Comparison of ENCODE assay signal across 1 cellular context in the genomic region with DNA sequence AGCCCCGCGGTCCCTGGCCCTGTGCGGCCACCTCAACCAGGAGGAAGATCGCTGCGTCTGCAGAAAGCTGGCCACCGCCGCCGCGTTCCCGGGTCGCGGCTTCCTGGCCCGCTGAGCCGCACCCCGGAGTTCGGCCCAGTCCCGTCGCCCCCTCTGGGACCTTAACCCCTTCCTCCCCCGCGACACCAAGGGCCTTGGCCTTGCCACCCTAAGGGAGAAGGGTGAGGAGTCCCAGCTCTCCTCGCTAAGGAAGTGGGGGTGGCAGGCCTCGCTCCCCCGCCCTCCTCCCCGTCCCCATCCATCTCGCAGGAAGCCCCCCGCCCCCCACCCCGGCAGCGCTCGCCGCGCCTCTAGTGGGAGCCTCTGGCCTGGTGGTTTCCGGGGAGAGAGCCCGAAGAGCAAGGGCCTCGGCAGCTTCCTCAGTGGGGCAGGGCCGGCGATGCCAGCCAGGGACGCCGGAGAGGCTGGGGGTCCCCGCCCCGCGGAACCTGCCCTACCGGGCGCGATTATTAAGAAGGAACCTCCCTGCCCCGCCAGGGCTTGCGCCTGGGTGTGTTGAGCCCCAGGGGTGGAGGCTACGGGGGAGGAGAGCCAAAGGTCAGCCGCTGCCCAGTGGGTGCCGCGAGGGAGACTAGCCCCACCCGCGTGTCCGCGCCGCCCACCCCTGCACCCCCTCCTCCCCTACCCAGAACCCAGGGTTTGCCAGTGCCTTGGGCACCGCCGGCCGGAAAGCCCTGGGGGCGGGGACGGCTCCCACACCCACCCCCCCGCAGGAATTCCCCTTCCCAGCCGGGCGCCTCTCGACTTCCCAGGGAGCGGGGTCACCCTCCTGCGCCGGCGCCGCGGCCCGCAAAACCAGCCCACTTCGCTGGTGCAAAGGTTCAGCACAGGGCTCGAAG.
A peak's percentile ranks its signal among the peaks of the same experiment; 100 is the strongest.
TF ChIP-seq lines count a peak whose summit lies in the region.

No MANE protein-coding gene starts in this region.

TF ChIP-seq in K562, 482 proteins besides CTCF, POLR2A, EP300 and RAD21 (continued from another document and continues in another):
- TF ChIP-seq, protein P1, sequence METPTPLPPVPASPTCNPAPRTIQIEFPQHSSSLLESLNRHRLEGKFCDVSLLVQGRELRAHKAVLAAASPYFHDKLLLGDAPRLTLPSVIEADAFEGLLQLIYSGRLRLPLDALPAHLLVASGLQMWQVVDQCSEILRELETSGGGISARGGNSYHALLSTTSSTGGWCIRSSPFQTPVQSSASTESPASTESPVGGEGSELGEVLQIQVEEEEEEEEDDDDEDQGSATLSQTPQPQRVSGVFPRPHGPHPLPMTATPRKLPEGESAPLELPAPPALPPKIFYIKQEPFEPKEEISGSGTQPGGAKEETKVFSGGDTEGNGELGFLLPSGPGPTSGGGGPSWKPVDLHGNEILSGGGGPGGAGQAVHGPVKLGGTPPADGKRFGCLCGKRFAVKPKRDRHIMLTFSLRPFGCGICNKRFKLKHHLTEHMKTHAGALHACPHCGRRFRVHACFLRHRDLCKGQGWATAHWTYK (CRISPR knock-in tag; IDR thresholded peaks at IDR 0.05): no peak
- no peak for TF ChIP-seq ZNF41 (CRISPR knock-in tag; conservative IDR thresholded peaks at IDR 0.05)
- TF ChIP-seq, protein P2, sequence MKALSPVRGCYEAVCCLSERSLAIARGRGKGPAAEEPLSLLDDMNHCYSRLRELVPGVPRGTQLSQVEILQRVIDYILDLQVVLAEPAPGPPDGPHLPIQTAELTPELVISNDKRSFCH (CRISPR knock-in tag; IDR thresholded peaks at IDR 0.05): no peak
- TF ChIP-seq, protein P2 (tag; IDR thresholded peaks at IDR 0.05): no peak
- TF ChIP-seq HMG20B (CRISPR knock-in tag; IDR thresholded peaks at IDR 0.05): no peak
- TF ChIP-seq TRIM25 (IDR thresholded peaks at IDR 0.05; ENCODE audit: borderline replicate concordance): no peak
- TF ChIP-seq ZNF436 (CRISPR knock-in tag; IDR thresholded peaks at IDR 0.05): no peak
- no peak for TF ChIP-seq ETS1 (conservative IDR thresholded peaks at IDR 0.05; ENCODE audit: control insufficient read depth, low read depth, low read length)
- TF ChIP-seq CCAR2 (IDR thresholded peaks at IDR 0.05; ENCODE audit: low read depth, low read length): no peak
- TF ChIP-seq, protein P3, sequence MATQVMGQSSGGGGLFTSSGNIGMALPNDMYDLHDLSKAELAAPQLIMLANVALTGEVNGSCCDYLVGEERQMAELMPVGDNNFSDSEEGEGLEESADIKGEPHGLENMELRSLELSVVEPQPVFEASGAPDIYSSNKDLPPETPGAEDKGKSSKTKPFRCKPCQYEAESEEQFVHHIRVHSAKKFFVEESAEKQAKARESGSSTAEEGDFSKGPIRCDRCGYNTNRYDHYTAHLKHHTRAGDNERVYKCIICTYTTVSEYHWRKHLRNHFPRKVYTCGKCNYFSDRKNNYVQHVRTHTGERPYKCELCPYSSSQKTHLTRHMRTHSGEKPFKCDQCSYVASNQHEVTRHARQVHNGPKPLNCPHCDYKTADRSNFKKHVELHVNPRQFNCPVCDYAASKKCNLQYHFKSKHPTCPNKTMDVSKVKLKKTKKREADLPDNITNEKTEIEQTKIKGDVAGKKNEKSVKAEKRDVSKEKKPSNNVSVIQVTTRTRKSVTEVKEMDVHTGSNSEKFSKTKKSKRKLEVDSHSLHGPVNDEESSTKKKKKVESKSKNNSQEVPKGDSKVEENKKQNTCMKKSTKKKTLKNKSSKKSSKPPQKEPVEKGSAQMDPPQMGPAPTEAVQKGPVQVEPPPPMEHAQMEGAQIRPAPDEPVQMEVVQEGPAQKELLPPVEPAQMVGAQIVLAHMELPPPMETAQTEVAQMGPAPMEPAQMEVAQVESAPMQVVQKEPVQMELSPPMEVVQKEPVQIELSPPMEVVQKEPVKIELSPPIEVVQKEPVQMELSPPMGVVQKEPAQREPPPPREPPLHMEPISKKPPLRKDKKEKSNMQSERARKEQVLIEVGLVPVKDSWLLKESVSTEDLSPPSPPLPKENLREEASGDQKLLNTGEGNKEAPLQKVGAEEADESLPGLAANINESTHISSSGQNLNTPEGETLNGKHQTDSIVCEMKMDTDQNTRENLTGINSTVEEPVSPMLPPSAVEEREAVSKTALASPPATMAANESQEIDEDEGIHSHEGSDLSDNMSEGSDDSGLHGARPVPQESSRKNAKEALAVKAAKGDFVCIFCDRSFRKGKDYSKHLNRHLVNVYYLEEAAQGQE (CRISPR knock-in tag; IDR thresholded peaks at IDR 0.05; ENCODE audit: low read depth): no peak
- TF ChIP-seq PML (IDR thresholded peaks at IDR 0.05; ENCODE audit: low read length): no peak
- TF ChIP-seq MTA3 (IDR thresholded peaks at IDR 0.05; ENCODE audit: borderline replicate concordance): peak; percentile 55; the same call in 1 of the 2 replicates
- TF ChIP-seq PTBP1 (IDR thresholded peaks at IDR 0.05; ENCODE audit: low read depth, low read length): no peak
- TF ChIP-seq, protein P4, sequence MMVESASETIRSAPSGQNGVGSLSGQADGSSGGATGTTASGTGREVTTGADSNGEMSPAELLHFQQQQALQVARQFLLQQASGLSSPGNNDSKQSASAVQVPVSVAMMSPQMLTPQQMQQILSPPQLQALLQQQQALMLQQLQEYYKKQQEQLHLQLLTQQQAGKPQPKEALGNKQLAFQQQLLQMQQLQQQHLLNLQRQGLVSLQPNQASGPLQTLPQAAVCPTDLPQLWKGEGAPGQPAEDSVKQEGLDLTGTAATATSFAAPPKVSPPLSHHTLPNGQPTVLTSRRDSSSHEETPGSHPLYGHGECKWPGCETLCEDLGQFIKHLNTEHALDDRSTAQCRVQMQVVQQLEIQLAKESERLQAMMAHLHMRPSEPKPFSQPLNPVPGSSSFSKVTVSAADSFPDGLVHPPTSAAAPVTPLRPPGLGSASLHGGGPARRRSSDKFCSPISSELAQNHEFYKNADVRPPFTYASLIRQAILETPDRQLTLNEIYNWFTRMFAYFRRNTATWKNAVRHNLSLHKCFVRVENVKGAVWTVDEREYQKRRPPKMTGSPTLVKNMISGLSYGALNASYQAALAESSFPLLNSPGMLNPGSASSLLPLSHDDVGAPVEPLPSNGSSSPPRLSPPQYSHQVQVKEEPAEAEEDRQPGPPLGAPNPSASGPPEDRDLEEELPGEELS (CRISPR knock-in tag; IDR thresholded peaks at IDR 0.05; ENCODE audit: borderline replicate concordance): no peak
- peak; percentile 64 for TF ChIP-seq GABPA (tag; conservative IDR thresholded peaks at IDR 0.05; ENCODE audit: low read depth)
- TF ChIP-seq, protein P5, sequence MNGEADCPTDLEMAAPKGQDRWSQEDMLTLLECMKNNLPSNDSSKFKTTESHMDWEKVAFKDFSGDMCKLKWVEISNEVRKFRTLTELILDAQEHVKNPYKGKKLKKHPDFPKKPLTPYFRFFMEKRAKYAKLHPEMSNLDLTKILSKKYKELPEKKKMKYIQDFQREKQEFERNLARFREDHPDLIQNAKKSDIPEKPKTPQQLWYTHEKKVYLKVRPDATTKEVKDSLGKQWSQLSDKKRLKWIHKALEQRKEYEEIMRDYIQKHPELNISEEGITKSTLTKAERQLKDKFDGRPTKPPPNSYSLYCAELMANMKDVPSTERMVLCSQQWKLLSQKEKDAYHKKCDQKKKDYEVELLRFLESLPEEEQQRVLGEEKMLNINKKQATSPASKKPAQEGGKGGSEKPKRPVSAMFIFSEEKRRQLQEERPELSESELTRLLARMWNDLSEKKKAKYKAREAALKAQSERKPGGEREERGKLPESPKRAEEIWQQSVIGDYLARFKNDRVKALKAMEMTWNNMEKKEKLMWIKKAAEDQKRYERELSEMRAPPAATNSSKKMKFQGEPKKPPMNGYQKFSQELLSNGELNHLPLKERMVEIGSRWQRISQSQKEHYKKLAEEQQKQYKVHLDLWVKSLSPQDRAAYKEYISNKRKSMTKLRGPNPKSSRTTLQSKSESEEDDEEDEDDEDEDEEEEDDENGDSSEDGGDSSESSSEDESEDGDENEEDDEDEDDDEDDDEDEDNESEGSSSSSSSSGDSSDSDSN (IDR thresholded peaks at IDR 0.05; ENCODE audit: borderline replicate concordance in 1 of 2, low read depth in 2 of 2, low read length in 2 of 2): no peak; a peak in 1 of 4 replicates
- TF ChIP-seq FOXA1 (IDR thresholded peaks at IDR 0.05; ENCODE audit: borderline replicate concordance): no peak
- TF ChIP-seq TCFL5 (CRISPR knock-in tag; conservative IDR thresholded peaks at IDR 0.05): no peak
- no peak for TF ChIP-seq ZNF217 (CRISPR knock-in tag; IDR thresholded peaks at IDR 0.05)
- TF ChIP-seq EP400 (IDR thresholded peaks at IDR 0.05): no peak
- TF ChIP-seq RREB1 (CRISPR knock-in tag; IDR thresholded peaks at IDR 0.05): no peak
- no peak for TF ChIP-seq NR4A1 (CRISPR knock-in tag; IDR thresholded peaks at IDR 0.05)
- TF ChIP-seq NR4A1 (tag; IDR thresholded peaks at IDR 0.05): no peak
- no peak for TF ChIP-seq RCOR1 (IDR thresholded peaks at IDR 0.05; ENCODE audit: borderline replicate concordance in 1 of 2, low read depth in 2 of 2, low read length in 2 of 2)
- TF ChIP-seq ZFP1 (CRISPR knock-in tag; IDR thresholded peaks at IDR 0.05): no peak
- TF ChIP-seq NFATC3 (IDR thresholded peaks at IDR 0.05): no peak
- TF ChIP-seq ZBTB33 (CRISPR knock-in tag; IDR thresholded peaks at IDR 0.05): no peak
- no peak for TF ChIP-seq ZNF551 (CRISPR knock-in tag; IDR thresholded peaks at IDR 0.05)
